ENCODE assay signal across 8 cellular contexts in the genomic region with DNA sequence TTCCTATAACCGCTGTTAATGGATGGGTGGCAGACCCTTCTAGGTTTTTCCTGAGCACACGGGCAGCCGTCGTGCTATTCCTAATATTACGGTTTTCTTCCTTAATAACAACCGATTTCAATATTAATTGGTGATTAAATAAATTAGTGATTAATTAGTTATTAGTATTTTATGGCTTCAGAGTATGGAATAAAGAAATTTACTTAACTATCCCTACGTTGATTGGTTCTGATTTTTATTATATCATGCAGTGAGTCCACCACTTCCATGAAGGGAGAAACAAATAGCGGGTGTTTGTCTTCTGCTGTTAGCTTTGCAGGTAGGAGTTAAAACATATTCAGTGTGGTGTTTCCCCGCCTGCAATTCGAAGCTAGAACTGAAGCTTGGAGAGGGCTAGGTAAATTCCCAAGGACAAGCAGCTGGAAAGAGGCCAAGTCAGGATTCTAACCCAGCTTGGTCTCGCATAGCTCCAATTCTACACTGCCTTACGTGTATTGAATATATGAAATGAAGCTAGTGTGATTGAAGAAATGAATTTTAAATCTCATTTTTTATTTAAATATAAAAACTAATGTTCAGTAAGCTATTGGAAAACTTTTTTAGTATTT. TPM values are rescaled to one million over a fixed set of nuclear protein-coding genes. Genes with fewer than 3 reads are reported as not detected.
A peak's percentile ranks its signal among the peaks of the same experiment; 100 is the strongest.
DNase-seq lines count a peak whose midpoint lies in the region; ATAC-seq, FAIRE-seq and TF ChIP-seq lines count a peak whose summit lies in the region.

No MANE protein-coding gene starts in this region.

- peaks cover 39% of the 10 kb centered on the region for H3K4me1 Mint-ChIP-seq in stimulated activated effector memory CD8-positive, alpha-beta T cell treated with anti-CD3 and anti-CD28 coated beads, Interleukin-12 subunit alpha, Interleukin-12 subunit beta, amount 100 ng/mL, for 72 hours

- peaks cover 34% of the 10 kb centered on the region for H3K79me2 ChIP-seq in K562 (ENCODE audit: control insufficient read depth, insufficient read depth, low read length)
- H3K79me2 ChIP-seq in keratinocyte (ENCODE audit: control insufficient read depth, insufficient read depth, low read length), result peaks cover 29% of the 10 kb centered on the region

- dilution Hi-C loops in keratinocyte (cut with MboI; ENCODE audit: extremely low pct_ligation_motif_present, low sequenced_read_pairs), result no loop called here

- H3K4me2 ChIP-seq in K562 (ENCODE audit: insufficient read depth, low read length), result peak overlapping the region; percentile 88
- peak overlapping the region; percentile 88 for H3K4me2 ChIP-seq in keratinocyte (ENCODE audit: control insufficient read depth, extremely low read depth, insufficient read depth, low read depth, low read length)

- no peaks in the 10 kb centered on the region for H3K9me3 Mint-ChIP-seq in stimulated activated effector memory CD8-positive, alpha-beta T cell treated with anti-CD3 and anti-CD28 coated beads, Interleukin-12 subunit alpha, Interleukin-12 subunit beta, amount 100 ng/mL, for 72 hours

- ATAC-seq in K562, result no peak
- ATAC-seq in stimulated activated effector memory CD8-positive, alpha-beta T cell treated with anti-CD3 and anti-CD28 coated beads, Interleukin-12 subunit alpha, Interleukin-12 subunit beta, amount 100 ng/mL, for 72 hours, result no peak

- H3K27ac ChIP-seq in K562 (ENCODE audit: extremely low read depth, low read depth, low read length) (peak overlapping the region; percentile 98), keratinocyte (ENCODE audit: control insufficient read depth, insufficient read depth, low read length) (peak overlapping the region; percentile 97)

- peaks cover 41% of the 10 kb centered on the region for H3K36me3 Mint-ChIP-seq in stimulated activated effector memory CD8-positive, alpha-beta T cell treated with anti-CD3 and anti-CD28 coated beads, Interleukin-12 subunit alpha, Interleukin-12 subunit beta, amount 100 ng/mL, for 72 hours

- no peak for FAIRE-seq in K562 (lab: Jason Lieb, UNC)
- no peak for FAIRE-seq in keratinocyte (lab: Jason Lieb, UNC)

- H3K9me3 ChIP-seq in K562 (replicated peaks; ENCODE audit: control insufficient read depth, insufficient read depth, low read depth, low read length) (no peaks in the 10 kb centered on the region), keratinocyte (ENCODE audit: control insufficient read depth, low read depth, low read length) (no peaks in the 10 kb centered on the region)

- WGBS in K562 (ENCODE audit: insufficient coverage, low coverage, missing lambda C conversion rate), result 61% methylated on average over 12 of the region's 12 CpGs

- TF ChIP-seq EP300 in K562 (IDR thresholded peaks at IDR 0.05; ENCODE audit: low read length), result no peak

- H3K9ac ChIP-seq in K562 (ENCODE audit: insufficient read depth in 1 of 2, low read depth in 2 of 2, low read length in 2 of 2) (peak overlapping the region in 1 of 2 experiments; percentile 87; a peak in 2 of 4 replicates), keratinocyte (ENCODE audit: control insufficient read depth, extremely low read depth, insufficient read depth, low read length) (peak overlapping the region; percentile 89)

- TF ChIP-seq CTCF in K562 (IDR thresholded peaks at IDR 0.05 in 2 of 3, conservative IDR thresholded peaks at IDR 0.05 in 1 of 3; ENCODE audit: insufficient read depth in 2 of 3, low read depth in 1 of 3, low read length in 3 of 3) (no peak), keratinocyte (optimal IDR thresholded peaks at IDR 0.05 in 1 of 3, IDR thresholded peaks at IDR 0.05 in 1 of 3, conservative IDR thresholded peaks at IDR 0.05 in 1 of 3; ENCODE audit: extremely low read depth in 1 of 3, insufficient read depth in 2 of 3, low read length in 3 of 3) (no peak)

- peak overlapping the region; percentile 100 for H3K27ac Mint-ChIP-seq in stimulated activated effector memory CD8-positive, alpha-beta T cell treated with anti-CD3 and anti-CD28 coated beads, Interleukin-12 subunit alpha, Interleukin-12 subunit beta, amount 100 ng/mL, for 72 hours

- no peaks in the 10 kb centered on the region for H3K27me3 ChIP-seq in K562 (ENCODE audit: control insufficient read depth in 2 of 2, insufficient read depth in 2 of 2, low read length in 2 of 2)
- no peaks in the 10 kb centered on the region for H3K27me3 ChIP-seq in keratinocyte (ENCODE audit: control insufficient read depth, extremely low read depth, insufficient read depth, low read length)

- intact Hi-C loops in K562 (cut with micrococcal nuclease), result no loop called here

- CTCF ChIA-PET in K562 (lab: Yijun Ruan, JAX; ENCODE audit: low intra/inter-chr PET ratio), result no interaction called here

- peak; percentile 17 for DNase-seq in Daoy (ENCODE audit: low read depth)
- peak; percentile 0 for DNase-seq in NCI-H2196 treated with DMSO at 0.1 percent for 48 hours (lab: John Stamatoyannopoulos, UW; ENCODE audit: unreplicated experiment)
- peak; percentile 9 to 49 (median 15) for DNase-seq in K562 (ENCODE audit: extremely low read depth in 1 of 4, low spot score in 3 of 4)
- no peak for DNase-seq in keratinocyte (ENCODE audit: low read depth, low spot score)
- DNase-seq in stimulated activated effector memory CD8-positive, alpha-beta T cell treated with anti-CD3 and anti-CD28 coated beads, Interleukin-12 subunit alpha, Interleukin-12 subunit beta, amount 100 ng/mL, for 72 hours (ENCODE audit: low spot score in 2 of 2), result no peak
- no peak for DNase-seq in islet precursor cell
- no peak for DNase-seq in NOMO-1 treated with dmso at 0.1 percent for 144 hours (lab: John Stamatoyannopoulos, UW; ENCODE audit: unreplicated experiment)
- DNase-seq in activated CD8-positive, alpha-beta memory T cell treated with anti-CD3 and anti-CD28 coated beads, Interleukin-2, amount 50 U/mL, for 48 hours, result no peak

- H3K9me1 ChIP-seq in K562 (ENCODE audit: control insufficient read depth, insufficient read depth, low read length) (no peaks in the 10 kb centered on the region), keratinocyte (ENCODE audit: control insufficient read depth, extremely low read depth, insufficient read depth, low read length) (no peaks in the 10 kb centered on the region)

- no peak for TF ChIP-seq POLR2A in K562 (conservative IDR thresholded peaks at IDR 0.05)

- H3K4me1 ChIP-seq in K562 (replicated peaks in 1 of 2; ENCODE audit: control insufficient read depth in 2 of 2, insufficient read depth in 2 of 2, low read length in 2 of 2), result peaks cover 11 to 13% of the 10 kb centered on the region in 2 experiments
- H3K4me1 ChIP-seq in keratinocyte (ENCODE audit: control insufficient read depth, extremely low read depth, insufficient read depth, low read length), result peaks cover 18% of the 10 kb centered on the region

- H3K36me3 ChIP-seq in K562 (ENCODE audit: control insufficient read depth, insufficient read depth, low read length) (peaks cover 29% of the 10 kb centered on the region; the same call in 2 of the 3 replicates), keratinocyte (ENCODE audit: control insufficient read depth in 2 of 2, extremely low read depth in 1 of 2, insufficient read depth in 2 of 2, low read length in 2 of 2) (peaks cover 2 to 6% of the 10 kb centered on the region in 2 experiments)

- H4K20me1 ChIP-seq in K562 (replicated peaks; ENCODE audit: control insufficient read depth, insufficient read depth, low read length), result peaks cover 8% of the 10 kb centered on the region; the same call in 1 of the 2 replicates
- H4K20me1 ChIP-seq in keratinocyte (ENCODE audit: control insufficient read depth, extremely low read depth, insufficient read depth, low read length), result no peaks in the 10 kb centered on the region

- peak overlapping the region; percentile 67 for H3K4me3 ChIP-seq in K562
- H3K4me3 ChIP-seq in keratinocyte (ENCODE audit: control insufficient read depth in 2 of 3, extremely low read depth in 1 of 3, insufficient read depth in 2 of 3, low read depth in 1 of 3, low read length in 3 of 3), result peak overlapping the region; percentile 66 to 86 (median 80)

- H2AFZ ChIP-seq in K562 (ENCODE audit: low read depth, low read length), result peak overlapping the region; percentile 99
- H2AFZ ChIP-seq in keratinocyte (ENCODE audit: control insufficient read depth, low read length), result peak overlapping the region; percentile 99

- in situ Hi-C loops in K562 (cut with MboI), result no loop called here

- H3K4me3 Mint-ChIP-seq in stimulated activated effector memory CD8-positive, alpha-beta T cell treated with anti-CD3 and anti-CD28 coated beads, Interleukin-12 subunit alpha, Interleukin-12 subunit beta, amount 100 ng/mL, for 72 hours, result peak overlapping the region; percentile 93

- POLR2A ChIA-PET in K562 (lab: Yijun Ruan, JAX), result interaction anchor here (1.6 kb wide), 1 partner anchor 9 kb away, joined by 5 read pairs; no protein-coding TSS in a partner anchor

- TF ChIP-seq RAD21 in K562 (CRISPR knock-in tag; conservative IDR thresholded peaks at IDR 0.05 in 1 of 2, IDR thresholded peaks at IDR 0.05 in 1 of 2), result no peak

- TSS peak; percentile 99 for BruUV-seq in K562 (replicated peaks; lab: Mats Ljungman, UMichigan)

RNA-seq across cellular contexts. Expression of a gene that starts 0.9 kb away (rescaled TPM):
- total RNA-seq in Daoy (2014; rRNA removed; shearing (Covaris generic)), result 16.9 and 17.9 TPM in 2 replicates
- 6.8 and 12.1 TPM in 2 replicates for total RNA-seq in K562 (2011; cell fraction: chromatin; rRNA removed; ENCODE audit: low replicate concordance)
- 7.9 and 8.2 TPM in 2 replicates for total RNA-seq in K562 (2011; cell fraction: nucleolus; rRNA removed)
- total RNA-seq in K562 (2011; cell fraction: nucleoplasm; rRNA removed), result 13.6 and 17.5 TPM in 2 replicates
- total RNA-seq in K562 (2014; rRNA removed), result 24.2 and 30.7 TPM in 2 replicates
- total RNA-seq in K562 (2014; rRNA removed; fragmentation: Illumina TruSeq; extraction: Trizol), result 28.6 and 30.9 TPM in 2 replicates
- 31.5 and 32.2 TPM in 2 replicates for total RNA-seq in K562 (2015; rRNA removed; fragmentation: Illumina TruSeq; extraction: Trizol)
- 26.4 and 30.3 TPM in 2 replicates for total RNA-seq in K562 (2021)
- 13.7 and 15.8 TPM in 2 replicates for polyA plus RNA-seq in K562 (2011; rRNA removed)
- polyA plus RNA-seq in K562 (2011; cell fraction: cytosol; rRNA removed), result 7.6 and 8.0 TPM in 2 replicates
- 7.6 and 9.5 TPM in 2 replicates for polyA plus RNA-seq in K562 (2011; cell fraction: nucleus; rRNA removed)
- polyA plus RNA-seq in K562 (2012), result 26.4 and 27.4 TPM in 2 replicates
- polyA plus RNA-seq in K562 (2014; fragmentation: Illumina TruSeq; extraction: Trizol), result 29.5 and 32.4 TPM in 2 replicates
- polyA plus RNA-seq in K562 (2014; fragmentation: Nextera tagmentation; extraction: Ambion mirVana), result 10 to 100 TPM; 10.3 to 15.5 TPM
- 20.1 and 20.2 TPM in 2 replicates for polyA plus RNA-seq in K562 (2014; rRNA removed)
- polyA minus RNA-seq in K562 (2011; rRNA and poly(A)+ RNA removed), result 16.5 and 19.9 TPM in 2 replicates
- polyA minus RNA-seq in K562 (2011; cell fraction: cytosol; rRNA and poly(A)+ RNA removed), result 6.7 and 7.2 TPM in 2 replicates
- polyA minus RNA-seq in K562 (2011; cell fraction: nucleus; rRNA and poly(A)+ RNA removed), result 12.5 and 21.8 TPM in 2 replicates
- 6.6 to 10.8 TPM (median 7.0 TPM) in 3 replicates for polyA plus RNA-seq in keratinocyte
- 3.9 TPM for polyA plus RNA-seq in keratinocyte (2011; ENCODE audit: low read depth)
- polyA plus RNA-seq in keratinocyte (2011; cell fraction: cytosol; rRNA removed), result 4.6 and 5.5 TPM in 2 replicates
- 12.8 and 13.9 TPM in 2 replicates for polyA plus RNA-seq in keratinocyte (2011; cell fraction: nucleus; rRNA removed)
- polyA plus RNA-seq in keratinocyte (2012; ENCODE audit: low replicate concordance), result 4.8 and 13.4 TPM in 2 replicates
- polyA minus RNA-seq in keratinocyte, result 6.7 to 8.6 TPM (median 8.3 TPM) in 3 replicates
- polyA minus RNA-seq in keratinocyte (2011; cell fraction: cytosol; rRNA and poly(A)+ RNA removed), result 3.5 TPM
- 6.5 and 11.8 TPM in 2 replicates for polyA minus RNA-seq in keratinocyte (2011; cell fraction: nucleus; rRNA and poly(A)+ RNA removed)

Comparison
In these comparisons a context has a peak if more than half of its experiments do, and no peak if none do; other contexts are left out.
1. DNase-seq: peak in Daoy (single experiment), NCI-H2196 treated with DMSO at 0.1 percent for 48 hours (single experiment) and K562 (4 of 4); none in keratinocyte (single experiment), stimulated activated effector memory CD8-positive, alpha-beta T cell treated with anti-CD3 and anti-CD28 coated beads, Interleukin-12 subunit alpha, Interleukin-12 subunit beta, amount 100 ng/mL, for 72 hours (0 of 2), islet precursor cell (single experiment), NOMO-1 treated with dmso at 0.1 percent for 144 hours (single experiment) and activated CD8-positive, alpha-beta memory T cell treated with anti-CD3 and anti-CD28 coated beads, Interleukin-2, amount 50 U/mL, for 48 hours (single experiment).